In the genomic region with DNA sequence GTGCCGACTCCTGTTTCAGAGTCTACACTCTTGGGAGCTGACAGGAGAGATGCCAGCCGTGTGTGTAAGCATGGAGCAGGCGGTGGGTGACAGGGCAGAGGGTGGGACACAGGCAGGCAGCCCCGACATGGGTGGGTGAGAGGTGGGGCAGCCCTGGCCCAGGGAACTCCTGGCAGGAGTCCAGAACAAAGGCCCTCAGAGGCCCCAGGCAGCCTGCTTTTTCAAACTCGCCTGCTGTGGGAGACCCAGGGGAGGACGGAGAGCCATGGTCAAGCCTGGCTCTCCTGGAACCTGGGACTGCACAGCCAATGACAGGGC, we compare ENCODE assay signal across 19 cellular contexts. TPM values are rescaled to one million over a fixed set of nuclear protein-coding genes. Genes with fewer than 3 reads are reported as not detected.
DNase-seq lines count a peak whose midpoint lies in the region; ATAC-seq, FAIRE-seq and TF ChIP-seq lines count a peak whose summit lies in the region.
"Had no signal": no experiment of that assay in that cellular context is flagged by ENCODE, and none has a peak within 500 bp of the region (broad histone marks: within the 10 kb centered on the region; RNA-seq: fewer than 3 reads in every experiment).

No MANE protein-coding gene starts in this region.

- H3K9me3 ChIP-seq in right lobe of liver (no peaks in the 10 kb centered on the region), HepG2 (ENCODE audit: low read length) (no peaks in the 10 kb centered on the region), RWPE2 (ENCODE audit: severe bottlenecking) (no peaks in the 10 kb centered on the region), tibial artery (no peaks in the 10 kb centered on the region)
- H3K9me3 ChIP-seq: SJCRH30 had no signal

- H3K79me2 ChIP-seq in HepG2 (ENCODE audit: insufficient read depth, low read length) = no peaks in the 10 kb centered on the region

- BruUV-seq in HepG2 (replicated peaks; lab: Mats Ljungman, UMichigan) = no TSS peak

- TF ChIP-seq POLR2A in right lobe of liver (IDR thresholded peaks at IDR 0.05) (no peak), HepG2 (IDR thresholded peaks at IDR 0.05; ENCODE audit: insufficient read depth in 1 of 2, low read depth in 2 of 2, low read length in 2 of 2) (no peak)

- H3K9ac ChIP-seq in HepG2 (ENCODE audit: insufficient read depth, low read depth, low read length) = no peak overlapping the region
- H3K9ac ChIP-seq: KMS-11 had no signal

- H3K27ac ChIP-seq in right lobe of liver (no peak overlapping the region), HepG2 (ENCODE audit: extremely low read length, insufficient read depth, low read length) (no peak overlapping the region), RWPE2 (ENCODE audit: poor library complexity, severe bottlenecking) (no peak overlapping the region), tibial artery (no peak overlapping the region)
- H3K27ac ChIP-seq: KMS-11, SJCRH30 had no signal

- H3K36me3 ChIP-seq in right lobe of liver (peaks cover 0 to 100% (median 48%) of the 10 kb centered on the region in 4 donors), HepG2 (replicated peaks in 1 of 2; ENCODE audit: control insufficient read depth in 1 of 2, insufficient read depth in 2 of 2, low read length in 2 of 2) (peaks cover 9 to 14% of the 10 kb centered on the region in 2 experiments; a peak in 2 of 5 replicates), RWPE2 (ENCODE audit: low read depth) (no peaks in the 10 kb centered on the region), tibial artery (peaks cover 0 to 30% (median 0%) of the 10 kb centered on the region in 3 donors)
- H3K36me3 ChIP-seq: SJCRH30 had no signal

- ATAC-seq in right lobe of liver = peak in 1 of 4 donors; percentile 1
- no peak for ATAC-seq in HepG2
- ATAC-seq in RWPE2 (ENCODE audit: low read depth) = no peak
- no peak for ATAC-seq in GM18511 (IDR thresholded peaks at IDR 0.05; ENCODE audit: unreplicated experiment)

- H4K20me1 ChIP-seq in HepG2 (ENCODE audit: insufficient read depth, low read length) = no peaks in the 10 kb centered on the region

- no peaks in the 10 kb centered on the region for H3K4me1 ChIP-seq in right lobe of liver
- H3K4me1 ChIP-seq in HepG2 (ENCODE audit: insufficient read depth, low read length) = no peaks in the 10 kb centered on the region
- no peaks in the 10 kb centered on the region for H3K4me1 ChIP-seq in RWPE2 (ENCODE audit: insufficient read depth, poor library complexity, severe bottlenecking)
- no peaks in the 10 kb centered on the region for H3K4me1 ChIP-seq in tibial artery

- H2AFZ ChIP-seq in HepG2 (ENCODE audit: low read length) = no peak overlapping the region
- H2AFZ ChIP-seq: GM23338 had no signal

- TF ChIP-seq CTCF in right lobe of liver (IDR thresholded peaks at IDR 0.05) = no peak
- no peak for TF ChIP-seq CTCF in HepG2 (CRISPR knock-in tag; IDR thresholded peaks at IDR 0.05)
- no peak for TF ChIP-seq CTCF in RWPE2 (IDR thresholded peaks at IDR 0.05; ENCODE audit: poor library complexity, severe bottlenecking)
- TF ChIP-seq CTCF in tibial artery (IDR thresholded peaks at IDR 0.05) = no peak

- no peak overlapping the region for H3K4me3 ChIP-seq in right lobe of liver
- H3K4me3 ChIP-seq in HepG2 (replicated peaks in 1 of 3; ENCODE audit: insufficient read depth in 1 of 3, low read depth in 2 of 3, low read length in 3 of 3) = no peak overlapping the region
- H3K4me3 ChIP-seq in RWPE2 (ENCODE audit: severe bottlenecking) = no peak overlapping the region
- no peak overlapping the region for H3K4me3 ChIP-seq in tibial artery
- H3K4me3 ChIP-seq: GM23338, SJCRH30 had no signal

- TF ChIP-seq EP300 in HepG2 (IDR thresholded peaks at IDR 0.05; ENCODE audit: low read depth in 2 of 2, low read length in 2 of 2) (no peak), HepG2 (CRISPR knock-in tag; IDR thresholded peaks at IDR 0.05; ENCODE audit: borderline replicate concordance) (no peak)

- peak in 2 of 3 donors; percentile 46 to 51 for DNase-seq in right lobe of liver
- no peak for DNase-seq in HepG2 (ENCODE audit: low spot score)
- DNase-seq in RWPE2 (ENCODE audit: low spot score) = peak; percentile 31
- peak; percentile 53 for DNase-seq in mesenteric fat pad (ENCODE audit: low spot score)
- DNase-seq in tibial artery = peak; percentile 13 to 51
- no peak for DNase-seq in activated CD4-positive, alpha-beta T cell treated with anti-CD3 and anti-CD28 coated beads for 4 hours
- DNase-seq: CD4-positive, CD25-positive, alpha-beta regulatory T cell; DMS79; IMR-90; NCI-H1105; NCI-H2029 treated with DMSO at 0.1 percent for 48 hours; NCI-H226; NCI-H510A treated with DMSO at 0.1 percent for 48 hours; NCI-H748 treated with DMSO at 0.1 percent for 48 hours; NK-92 treated with Interleukin-12 subunit alpha and Interleukin-12 subunit beta, amount 100 ng/mL, for 24 hours; SJCRH30 had no signal

- no peak overlapping the region for H3K4me2 ChIP-seq in HepG2 (ENCODE audit: low read depth, low read length)
- H3K4me2 ChIP-seq: GM23338, KMS-11 had no signal

- CTCF ChIA-PET in HepG2 (lab: Yijun Ruan, JAX; ENCODE audit: low intra/inter-chr PET ratio, low total read pairs) = no interaction called here

- WGBS in right lobe of liver (ENCODE audit: insufficient coverage, low coverage, low lambda C conversion rate, missing lambda C conversion rate) = no CpG with 5 or more reads among the region's 6 CpGs
- WGBS in HepG2 (ENCODE audit: low lambda C conversion rate) = 92% methylated on average over 4 of the region's 6 CpGs

- intact Hi-C loops in right lobe of liver (cut with DNase I) (no loop called here), HepG2 (cut with micrococcal nuclease; ENCODE audit: unreplicated experiment) (loop anchor here (10.0 kb wide), 1 partner anchor 138 kb away; no protein-coding TSS in a partner anchor), tibial artery (cut with DNase I; ENCODE audit: low total_unique reads) (no loop called here)

- POLR2A ChIA-PET in HepG2 (lab: Yijun Ruan, JAX) = no interaction called here

- FAIRE-seq in HepG2 (lab: Jason Lieb, UNC) = no peak

- H3K27me3 ChIP-seq in right lobe of liver = no peaks in the 10 kb centered on the region
- H3K27me3 ChIP-seq in HepG2 (ENCODE audit: control insufficient read depth in 1 of 2, insufficient read depth in 2 of 2, low read length in 2 of 2) = no peaks in the 10 kb centered on the region
- no peaks in the 10 kb centered on the region for H3K27me3 ChIP-seq in RWPE2 (ENCODE audit: insufficient read depth, poor library complexity, severe bottlenecking)
- no peaks in the 10 kb centered on the region for H3K27me3 ChIP-seq in tibial artery
- H3K27me3 ChIP-seq: SJCRH30 had no signal

- in situ Hi-C loops in HepG2 (cut with HindIII; ENCODE audit: extremely low pct_ligation_motif_present, low pct_unique_long_range_greater_than_20kb) = no loop called here

- TF ChIP-seq RAD21 in HepG2 (CRISPR knock-in tag; IDR thresholded peaks at IDR 0.05) = no peak

TF ChIP-seq in HepG2, 621 proteins besides CTCF, POLR2A, EP300 and RAD21 (continues in another document):
- TF ChIP-seq ETV5 (CRISPR knock-in tag; IDR thresholded peaks at IDR 0.05; ENCODE audit: borderline replicate concordance) (no peak), PITX1 (CRISPR knock-in tag; IDR thresholded peaks at IDR 0.05) (no peak), XBP1 (CRISPR knock-in tag; IDR thresholded peaks at IDR 0.05) (no peak)
- TF ChIP-seq, protein P1, sequence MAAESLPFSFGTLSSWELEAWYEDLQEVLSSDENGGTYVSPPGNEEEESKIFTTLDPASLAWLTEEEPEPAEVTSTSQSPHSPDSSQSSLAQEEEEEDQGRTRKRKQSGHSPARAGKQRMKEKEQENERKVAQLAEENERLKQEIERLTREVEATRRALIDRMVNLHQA (CRISPR knock-in tag; IDR thresholded peaks at IDR 0.05) = no peak

RNA-seq across cellular contexts. Expression of a gene that starts 29.3 kb away (rescaled TPM):
- total RNA-seq in right lobe of liver (10 to 100 TPM; 12.7 to 29.1 (median 15.9) TPM), HepG2 (2016; rRNA removed; fragmentation: Illumina TruSeq; extraction: Trizol) (16.2 and 26.0 TPM in 2 replicates), mesenteric fat pad (35.7 TPM)
- 13.0 and 13.9 TPM in 2 replicates for total RNA-seq in HepG2 (2016; cell fraction: cytosol; rRNA removed; fragmentation: Illumina TruSeq; extraction: Trizol; ENCODE audit: low read depth)
- total RNA-seq in HepG2 (2016; cell fraction: insoluble cytoplasmic fraction; rRNA removed; fragmentation: Illumina TruSeq; extraction: Trizol) = 14.4 and 25.9 TPM in 2 replicates
- total RNA-seq in HepG2 (2016; cell fraction: membrane; rRNA removed; fragmentation: Illumina TruSeq; extraction: Trizol) = 26.7 and 29.5 TPM in 2 replicates
- total RNA-seq in HepG2 (2016; cell fraction: nucleus; rRNA removed; fragmentation: Illumina TruSeq; extraction: Trizol) = 29.5 and 32.0 TPM in 2 replicates
- polyA plus RNA-seq in HepG2 (2011; rRNA removed) = 71.1 and 86.1 TPM in 2 replicates
- 96.6 and 106 TPM in 2 replicates for polyA plus RNA-seq in HepG2 (2011; cell fraction: cytosol; rRNA removed)
- 91.3 and 94.1 TPM in 2 replicates for polyA plus RNA-seq in HepG2 (2011; cell fraction: nucleus; rRNA removed)
- polyA plus RNA-seq in HepG2 (2012) = 29.5 and 44.0 TPM in 2 replicates
- polyA plus RNA-seq in HepG2 (2016; cell fraction: cytosol; fragmentation: Illumina TruSeq; extraction: Trizol; ENCODE audit: low read depth) = 14.8 and 14.9 TPM in 2 replicates
- polyA plus RNA-seq in HepG2 (2016; cell fraction: insoluble cytoplasmic fraction; fragmentation: Illumina TruSeq; extraction: Trizol; ENCODE audit: low read depth) = 15.7 and 17.4 TPM in 2 replicates
- 21.4 and 26.3 TPM in 2 replicates for polyA plus RNA-seq in HepG2 (2016; cell fraction: membrane; fragmentation: Illumina TruSeq; extraction: Trizol; ENCODE audit: low read depth)
- polyA plus RNA-seq in HepG2 (2016; cell fraction: nucleus; fragmentation: Illumina TruSeq; extraction: Trizol; ENCODE audit: insufficient read depth, low read depth) = 46.8 and 48.2 TPM in 2 replicates
- 115 and 139 TPM in 2 replicates for polyA minus RNA-seq in HepG2 (2011; rRNA and poly(A)+ RNA removed; ENCODE audit: low replicate concordance)
- polyA minus RNA-seq in HepG2 (2011; cell fraction: cytosol; rRNA and poly(A)+ RNA removed) = 31.0 and 41.7 TPM in 2 replicates
- 32.1 and 40.2 TPM in 2 replicates for polyA minus RNA-seq in HepG2 (2011; cell fraction: nucleus; rRNA and poly(A)+ RNA removed)

Comparison
In these comparisons a context has a peak if more than half of its experiments do, and no peak if none do; other contexts are left out.
1. DNase-seq: peak in right lobe of liver (2 of 3), RWPE2 (single experiment), mesenteric fat pad (single experiment) and tibial artery (2 of 2); none in HepG2 (single experiment) and activated CD4-positive, alpha-beta T cell treated with anti-CD3 and anti-CD28 coated beads for 4 hours (0 of 2).